In genomic region chr7:149126662-149127321, GRCh38 we compare ENCODE assay signal across 1 cellular context.
TF ChIP-seq lines count a peak whose summit lies in the region.

No MANE protein-coding gene starts in this region.

TF ChIP-seq in GM12878, 131 proteins besides CTCF, POLR2A, EP300 and RAD21 (continued from another document):
- TF ChIP-seq SIN3A (IDR thresholded peaks at IDR 0.05; ENCODE audit: low read depth, low read length) (0 out of 2 replicates have a peak, but pooled peaks have one; percentile 20), NRF1 (conservative IDR thresholded peaks at IDR 0.05; ENCODE audit: low read depth, low read length) (no peak), IRF4 (IDR thresholded peaks at IDR 0.05; ENCODE audit: low read depth, low read length) (0 out of 2 replicates have a peak, but pooled peaks have one; percentile 33), EGR1 (IDR thresholded peaks at IDR 0.05; ENCODE audit: borderline replicate concordance in 1 of 2, low read depth in 2 of 2, low read length in 2 of 2) (peak in 1 of 2 experiments; percentile 86; a peak in 2 of 3 replicates), TCF3 (IDR thresholded peaks at IDR 0.05; ENCODE audit: borderline replicate concordance, insufficient read depth, low read depth, low read length) (0 out of 2 replicates have a peak, but pooled peaks have one; percentile 48), NR2C1 (IDR thresholded peaks at IDR 0.05) (no peak), RCOR1 (conservative IDR thresholded peaks at IDR 0.05; ENCODE audit: low read depth, low read length) (0 out of 2 replicates have a peak, but pooled peaks have one; percentile 8), EED (IDR thresholded peaks at IDR 0.05; ENCODE audit: low read depth) (0 out of 2 replicates have a peak, but pooled peaks have one; percentile 31), IKZF2 (IDR thresholded peaks at IDR 0.05) (0 out of 4 replicates have a peak, but pooled peaks of 1 of the 2 experiments have one; percentile 28), CREM (IDR thresholded peaks at IDR 0.05; ENCODE audit: low read depth) (peak; percentile 18; the same call in 1 of the 2 replicates), GABPA (IDR thresholded peaks at IDR 0.05; ENCODE audit: low read depth) (no peak), YY1 (IDR thresholded peaks at IDR 0.05; ENCODE audit: low read depth, low read length) (peak; percentile 57; the same call in 1 of the 2 replicates), FOXM1 (IDR thresholded peaks at IDR 0.05; ENCODE audit: low read depth, low read length) (no peak), BACH1 (IDR thresholded peaks at IDR 0.05; ENCODE audit: borderline replicate concordance) (peak; percentile 86), LARP7 (IDR thresholded peaks at IDR 0.05) (0 out of 2 replicates have a peak, but pooled peaks have one; percentile 30), SMAD5 (IDR thresholded peaks at IDR 0.05; ENCODE audit: low read depth) (0 out of 2 replicates have a peak, but pooled peaks have one; percentile 31), NBN (IDR thresholded peaks at IDR 0.05) (peak; percentile 14), GATAD2B (conservative IDR thresholded peaks at IDR 0.05; ENCODE audit: low read depth) (peak; percentile 58; the same call in 1 of the 2 replicates), IKZF1 (conservative IDR thresholded peaks at IDR 0.05) (peak; percentile 79), ZNF217 (IDR thresholded peaks at IDR 0.05) (no peak), BCL11A (IDR thresholded peaks at IDR 0.05; ENCODE audit: low read depth, low read length) (no peak), TBL1XR1 (IDR thresholded peaks at IDR 0.05; ENCODE audit: low read depth, low read length) (0 out of 2 replicates have a peak, but pooled peaks have one; percentile 45), MEF2B (IDR thresholded peaks at IDR 0.05; ENCODE audit: partially characterized antibody, poor library complexity, severe bottlenecking) (peak; percentile 27), KLF5 (IDR thresholded peaks at IDR 0.05; ENCODE audit: partially characterized antibody) (peak; percentile 37), ELK1 (IDR thresholded peaks at IDR 0.05; ENCODE audit: low read depth, low read length) (0 out of 2 replicates have a peak, but pooled peaks have one; percentile 52)
TF ChIP-seq in GM12878: peak in this region for 20.
